24 cellular contexts compared by ENCODE assay signal in genomic region chr16:69537706-69538080, GRCh38.
"Had no signal": no experiment of that assay in that cellular context is flagged by ENCODE, and none has a peak within 500 bp of the region (broad histone marks: within the 10 kb centered on the region; RNA-seq: fewer than 3 reads in every experiment).

No MANE protein-coding gene starts in this region.

- FAIRE-seq: endometrium, kidney had no signal

- H3K4me1 ChIP-seq: gastrocnemius medialis, right lobe of liver, testis, tibial artery had no signal

- DNase-seq: effector memory CD8-positive, alpha-beta T cell; erythroblast; esophagus squamous epithelium; gastrocnemius medialis; kidney; left cardiac atrium; left lung; mesendoderm; midbrain; natural killer cell; occipital lobe; ovary; right lobe of liver; stimulated activated CD4-positive, alpha-beta T cell treated with anti-CD3 and anti-CD28 coated beads, Interleukin-12 subunit alpha, Interleukin-12 subunit beta, amount 100 ng/mL, for 4 hours; stimulated activated CD4-positive, alpha-beta T cell treated with anti-CD3 and anti-CD28 coated beads, Interleukin-1b, Interleukin-23, amount 100 ng/mL, for 48 hours; stimulated activated CD4-positive, alpha-beta T cell treated with anti-CD3 and anti-CD28 coated beads, Interleukin-4, amount 100 ng/mL, for 1 hour; stimulated activated naive CD8-positive, alpha-beta T cell treated with anti-CD3 and anti-CD28 coated beads, Interleukin-15, Interleukin-2, amounts not matched to agents 100 U/mL and 50 U/mL, for 24 hours; substantia nigra; testis; tibial artery had no signal

- H3K9me3 ChIP-seq: esophagus squamous epithelium, gastrocnemius medialis, left lung, ovary, right lobe of liver, testis, tibial artery had no signal

- H3K4me2 ChIP-seq: smooth muscle cell had no signal

- H3K27ac ChIP-seq: coronary artery, esophagus squamous epithelium, gastrocnemius medialis, left lung, ovary, right lobe of liver, testis, tibial artery had no signal

- H3K36me3 ChIP-seq: esophagus squamous epithelium, gastrocnemius medialis, left lung, ovary, right lobe of liver, tibial artery had no signal

- H3K27me3 ChIP-seq: esophagus squamous epithelium, gastrocnemius medialis, left lung, ovary, right lobe of liver, testis had no signal

- H3K4me3 ChIP-seq: coronary artery, esophagus squamous epithelium, gastrocnemius medialis, left lung, ovary, right lobe of liver, smooth muscle cell, testis, tibial artery had no signal

- ATAC-seq: effector memory CD8-positive, alpha-beta T cell; gastrocnemius medialis; left cardiac atrium; left lung; natural killer cell; right lobe of liver; stimulated activated effector memory CD8-positive, alpha-beta T cell treated with anti-CD3 and anti-CD28 coated beads, Interleukin-12 subunit alpha, Interleukin-12 subunit beta, amount 100 ng/mL, for 72 hours; stimulated activated naive CD8-positive, alpha-beta T cell treated with anti-CD3 and anti-CD28 coated beads, Interleukin-15, Interleukin-2, amounts not matched to agents 100 U/mL and 50 U/mL, for 24 hours had no signal
